22 cellular contexts compared by ENCODE assay signal in the genomic region with DNA sequence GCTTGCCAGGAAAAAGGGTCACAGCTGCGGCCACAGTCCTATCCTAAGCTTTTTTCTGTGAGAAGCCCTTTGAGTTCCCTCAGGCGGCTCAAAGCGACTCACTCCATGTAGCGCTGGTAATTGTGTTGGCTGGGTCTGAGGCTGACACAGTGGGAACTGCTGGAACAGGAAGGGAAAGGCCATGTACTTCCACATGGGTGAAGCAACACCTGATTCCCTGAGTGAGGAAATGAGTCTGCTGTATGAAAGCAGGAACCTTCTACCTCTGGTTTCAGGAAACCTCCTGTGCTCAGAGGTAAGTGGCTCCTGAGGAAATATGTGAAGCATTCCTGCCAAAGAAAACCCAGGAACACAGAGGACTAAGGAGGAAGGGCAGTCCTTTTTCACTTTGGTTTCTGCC.
A peak's percentile ranks its signal among the peaks of the same experiment; 100 is the strongest.
DNase-seq lines count a peak whose midpoint lies in the region; ATAC-seq and TF ChIP-seq lines count a peak whose summit lies in the region.
"Had no signal": no experiment of that assay in that cellular context is flagged by ENCODE, and none has a peak within 500 bp of the region (broad histone marks: within the 10 kb centered on the region; RNA-seq: fewer than 3 reads in every experiment).

No MANE protein-coding gene starts in this region.

- in situ Hi-C loops in transverse colon (cut with MboI; ENCODE audit: low pct_ligation_motif_present in 1 of 4, low pct_unique_long_range_greater_than_20kb in 1 of 4, low sequenced_read_pairs in 3 of 4) = no loop called here

- H3K36me3 Mint-ChIP-seq in nephron progenitor cell (ENCODE audit: low read depth) = no peaks in the 10 kb centered on the region
- H3K36me3 Mint-ChIP-seq in naive thymus-derived CD8-positive, alpha-beta T cell = no peaks in the 10 kb centered on the region
- H3K36me3 Mint-ChIP-seq: IgD-negative memory B cell had no signal

- H3K36me3 ChIP-seq in transverse colon = no peaks in the 10 kb centered on the region
- H3K36me3 ChIP-seq in prostate gland = no peaks in the 10 kb centered on the region

- no peaks in the 10 kb centered on the region for H3K4me1 Mint-ChIP-seq in nephron progenitor cell
- no peaks in the 10 kb centered on the region for H3K4me1 Mint-ChIP-seq in naive thymus-derived CD8-positive, alpha-beta T cell

- no peak for TF ChIP-seq CTCF in foreskin keratinocyte (conservative IDR thresholded peaks at IDR 0.05)
- TF ChIP-seq CTCF in nephron progenitor cell (IDR thresholded peaks at IDR 0.05) = no peak
- TF ChIP-seq CTCF in transverse colon (IDR thresholded peaks at IDR 0.05) = no peak
- TF ChIP-seq CTCF in prostate gland (IDR thresholded peaks at IDR 0.05) = no peak

- H3K9me3 Mint-ChIP-seq in nephron progenitor cell = no peaks in the 10 kb centered on the region
- peaks cover 0 to 14% (median 4%) of the 10 kb centered on the region in 9 donors for H3K9me3 Mint-ChIP-seq in naive thymus-derived CD8-positive, alpha-beta T cell

- H3K27me3 ChIP-seq in foreskin keratinocyte (no peaks in the 10 kb centered on the region), transverse colon (no peaks in the 10 kb centered on the region), prostate gland (replicated peaks; ENCODE audit: insufficient read depth) (no peaks in the 10 kb centered on the region)

- peak; percentile 59 for DNase-seq in HT1080 (ENCODE audit: low read depth)
- DNase-seq in UCSD-AML1 (lab: John Stamatoyannopoulos, UW; ENCODE audit: unreplicated experiment) = peak; percentile 7
- DNase-seq in foreskin keratinocyte = peak in 1 of 2 donors; percentile 44
- no peak for DNase-seq in nephron progenitor cell
- no peak for DNase-seq in naive thymus-derived CD8-positive, alpha-beta T cell
- no peak for DNase-seq in transverse colon
- DNase-seq in prostate gland (ENCODE audit: low spot score) = no peak
- DNase-seq: C1 segment of cervical spinal cord, DMS79 treated with DMSO at 0.1 percent for 48 hours, GF-D8, H7, Kasumi-1, NCI-H1417, NCI-H187 treated with DMSO at 0.1 percent for 48 hours, NCI-H2171 treated with DMSO at 0.1 percent for 48 hours, NCI-H446 treated with DMSO at 0.1 percent for 48 hours, NCI-H774, PC-9 had no signal

- H3K27me3 Mint-ChIP-seq in nephron progenitor cell (ENCODE audit: low read depth, poor library complexity) = peaks cover 6% of the 10 kb centered on the region
- H3K27me3 Mint-ChIP-seq in naive thymus-derived CD8-positive, alpha-beta T cell = no peaks in the 10 kb centered on the region
- H3K27me3 Mint-ChIP-seq: IgD-negative memory B cell had no signal

- H3K4me3 Mint-ChIP-seq in nephron progenitor cell = no peak overlapping the region
- H3K4me3 Mint-ChIP-seq in naive thymus-derived CD8-positive, alpha-beta T cell = no peak overlapping the region
- H3K4me3 Mint-ChIP-seq: IgD-negative memory B cell had no signal

- H3K27ac ChIP-seq in foreskin keratinocyte (no peak overlapping the region), transverse colon (no peak overlapping the region), prostate gland (no peak overlapping the region)
- H3K27ac ChIP-seq: PC-9, SK-N-MC had no signal

- ATAC-seq in foreskin keratinocyte (peak; percentile 68), GM18909 (IDR thresholded peaks at IDR 0.05; ENCODE audit: poor library complexity, unreplicated experiment) (no peak)
- no peak for ATAC-seq in naive thymus-derived CD8-positive, alpha-beta T cell
- ATAC-seq: Right ventricle myocardium inferior had no signal

- peak overlapping the region; percentile 36 for H3K27ac Mint-ChIP-seq in nephron progenitor cell
- no peak overlapping the region for H3K27ac Mint-ChIP-seq in naive thymus-derived CD8-positive, alpha-beta T cell
- H3K27ac Mint-ChIP-seq: IgD-negative memory B cell had no signal

- no peak for TF ChIP-seq EP300 in transverse colon (IDR thresholded peaks at IDR 0.05; ENCODE audit: low read depth)

- H3K9me3 ChIP-seq in transverse colon = no peaks in the 10 kb centered on the region
- no peaks in the 10 kb centered on the region for H3K9me3 ChIP-seq in prostate gland

- no peak overlapping the region for H3K4me3 ChIP-seq in transverse colon
- no peak overlapping the region for H3K4me3 ChIP-seq in prostate gland
- H3K4me3 ChIP-seq: PC-9, SK-N-MC had no signal

- WGBS in transverse colon (ENCODE audit: low coverage in 1 of 2), 2 donors = 91% methylated on average over 4 of the region's 4 CpGs; no CpG with 5 or more reads in 1 of the 2 donors
- 94% methylated on average over 4 of the region's 4 CpGs for WGBS in prostate gland

- H3K4me1 ChIP-seq in foreskin keratinocyte (no peaks in the 10 kb centered on the region), transverse colon (no peaks in the 10 kb centered on the region), prostate gland (replicated peaks) (no peaks in the 10 kb centered on the region)

- POLR2A ChIA-PET in naive thymus-derived CD8-positive, alpha-beta T cell (lab: Charles Lee) = no interaction called here

- intact Hi-C loops in transverse colon (cut with DNase I; ENCODE audit: low total_unique reads) (no loop called here), prostate gland (cut with DNase I) (no loop called here)

- TF ChIP-seq POLR2A in transverse colon (IDR thresholded peaks at IDR 0.05) (no peak), prostate gland (IDR thresholded peaks at IDR 0.05) (no peak)

Comparison
In these comparisons a context has a peak if more than half of its experiments do, and no peak if none do; other contexts are left out.
1. DNase-seq: peak in HT1080 (single experiment) and UCSD-AML1 (single experiment); none in nephron progenitor cell (single experiment), naive thymus-derived CD8-positive, alpha-beta T cell (0 of 10), transverse colon (single experiment) and prostate gland (single experiment).